ENCODE assay signal across 8 cellular contexts in the genomic region with DNA sequence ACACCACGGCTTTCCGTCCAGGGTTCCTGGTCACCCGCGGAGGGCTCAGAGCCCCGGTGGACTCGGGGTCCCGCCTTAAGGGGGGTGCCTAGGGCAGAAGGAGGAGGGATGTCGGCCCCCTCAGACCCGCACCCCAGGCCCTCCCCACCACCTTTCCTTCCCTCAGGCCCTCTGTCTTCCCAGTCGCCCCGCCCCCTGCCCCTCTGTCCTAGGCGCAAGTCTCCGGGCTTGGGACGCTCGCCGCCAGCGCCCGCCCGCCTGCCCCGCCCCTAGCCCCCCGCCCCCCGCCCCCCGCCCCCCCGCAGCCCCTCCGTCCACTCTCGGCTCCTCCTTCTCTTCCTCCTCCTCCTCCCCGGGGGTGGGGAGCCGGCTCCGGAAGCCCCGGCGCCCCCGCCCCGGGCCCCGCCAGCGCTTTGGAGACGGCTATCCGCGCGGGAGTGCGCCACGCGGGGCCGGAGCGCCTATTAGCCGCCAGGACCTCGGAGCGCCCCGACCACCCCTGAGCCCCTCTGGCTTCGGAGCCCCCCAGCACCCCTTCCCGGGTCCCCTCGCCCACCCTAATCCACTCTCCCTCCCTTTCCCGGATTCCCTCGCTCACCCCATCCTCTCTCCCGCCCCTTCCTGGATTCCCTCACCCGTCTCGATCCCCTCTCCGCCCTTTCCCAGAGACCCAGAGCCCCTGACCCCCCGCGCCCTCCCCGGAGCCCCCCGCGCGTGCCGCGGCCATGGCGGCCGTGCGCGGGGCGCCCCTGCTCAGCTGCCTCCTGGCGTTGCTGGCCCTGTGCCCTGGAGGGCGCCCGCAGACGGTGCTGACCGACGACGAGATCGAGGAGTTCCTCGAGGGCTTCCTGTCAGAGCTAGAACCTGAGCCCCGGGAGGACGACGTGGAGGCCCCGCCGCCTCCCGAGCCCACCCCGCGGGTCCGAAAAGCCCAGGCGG. TPM values are rescaled to one million over a fixed set of nuclear protein-coding genes. Genes with fewer than 3 reads are reported as not detected.
DNase-seq lines count a peak whose midpoint lies in the region; ATAC-seq, FAIRE-seq and TF ChIP-seq lines count a peak whose summit lies in the region.

Gene AEBP1, plus strand, starts transcription at position 405 of the 939 bp plus-strand sequence. Its CDS starts 321 bp downstream, at position 726.

- peak within 1 kb of the TSS in 1 of 4 donors; percentile 17 for H3K27ac ChIP-seq in pancreas

- H3K27me3 ChIP-seq in pancreas: no peaks in the 10 kb centered on the region

- ATAC-seq in Right ventricle myocardium inferior (peak; percentile 26), pancreas (peak in 3 of 4 donors; percentile 26 to 45 (median 29)), HG03045 (IDR thresholded peaks at IDR 0.05; ENCODE audit: unreplicated experiment) (no peak)

- no peaks in the 10 kb centered on the region for H3K9me3 ChIP-seq in pancreas

- WGBS in pancreas, 2 donors: 7 to 13% methylated on average over 43 to 81 of the region's 89 CpGs

- no peak for TF ChIP-seq CTCF in pancreas (IDR thresholded peaks at IDR 0.05)

- peak; percentile 43 for DNase-seq in activated CD4-positive, alpha-beta T cell treated with anti-CD3 and anti-CD28 coated beads for 48 hours
- DNase-seq in activated CD4-positive, alpha-beta T cell treated with anti-CD3 and anti-CD28 coated beads, Interleukin-2, amount 50 U/mL, for 4 hours: no peak
- DNase-seq in activated T-cell treated with anti-CD3 and anti-CD28 coated beads, Interleukin-2, amount 50 U/mL, for 48 hours: peak; percentile 43 to 55
- DNase-seq in Right ventricle myocardium inferior (ENCODE audit: missing footprints) (peak; percentile 68), pancreas (peak in 2 of 6 donors; percentile 30 to 63), hippocampal formation (lab: John Stamatoyannopoulos, UW) (no peak)
- no peak for DNase-seq in NK-92 treated with Interleukin-12 subunit alpha and Interleukin-12 subunit beta, amount 100 ng/mL, for 24 hours (lab: John Stamatoyannopoulos, UW)

- no peak for FAIRE-seq in pancreas (lab: Jason Lieb, UNC)

- H3K36me3 ChIP-seq in pancreas: no peaks in the 10 kb centered on the region

- H3K4me3 ChIP-seq in pancreas: peak within 1 kb of the TSS in 2 of 4 donors; percentile 13 to 41

- intact Hi-C loops in Right ventricle myocardium inferior (cut with DNase I): no loop called here
- intact Hi-C loops in pancreas (cut with DNase I): no loop called here

- no peaks in the 10 kb centered on the region for H3K4me1 ChIP-seq in pancreas

RNA-seq across cellular contexts. Expression of gene AEBP1, which starts in this region (rescaled TPM):
- total RNA-seq in Right ventricle myocardium inferior: 13.6 TPM
- 10 to 100 TPM in 3 of 6 donors, 1 to 10 TPM in 3; 5.1 to 49.3 (median 11.5) TPM for total RNA-seq in pancreas
- polyA plus RNA-seq in pancreas: 10 to 100 TPM; 19.9 to 21.4 TPM

Comparison
In these comparisons a context has a peak if more than half of its experiments do, and no peak if none do; other contexts are left out.
1. DNase-seq: peak in activated CD4-positive, alpha-beta T cell treated with anti-CD3 and anti-CD28 coated beads for 48 hours (single experiment), activated T-cell treated with anti-CD3 and anti-CD28 coated beads, Interleukin-2, amount 50 U/mL, for 48 hours (2 of 2) and Right ventricle myocardium inferior (single experiment); none in activated CD4-positive, alpha-beta T cell treated with anti-CD3 and anti-CD28 coated beads, Interleukin-2, amount 50 U/mL, for 4 hours (0 of 2), hippocampal formation (0 of 2) and NK-92 treated with Interleukin-12 subunit alpha and Interleukin-12 subunit beta, amount 100 ng/mL, for 24 hours (single experiment).